Comparison of ENCODE assay signal across 1 cellular context in the genomic region with DNA sequence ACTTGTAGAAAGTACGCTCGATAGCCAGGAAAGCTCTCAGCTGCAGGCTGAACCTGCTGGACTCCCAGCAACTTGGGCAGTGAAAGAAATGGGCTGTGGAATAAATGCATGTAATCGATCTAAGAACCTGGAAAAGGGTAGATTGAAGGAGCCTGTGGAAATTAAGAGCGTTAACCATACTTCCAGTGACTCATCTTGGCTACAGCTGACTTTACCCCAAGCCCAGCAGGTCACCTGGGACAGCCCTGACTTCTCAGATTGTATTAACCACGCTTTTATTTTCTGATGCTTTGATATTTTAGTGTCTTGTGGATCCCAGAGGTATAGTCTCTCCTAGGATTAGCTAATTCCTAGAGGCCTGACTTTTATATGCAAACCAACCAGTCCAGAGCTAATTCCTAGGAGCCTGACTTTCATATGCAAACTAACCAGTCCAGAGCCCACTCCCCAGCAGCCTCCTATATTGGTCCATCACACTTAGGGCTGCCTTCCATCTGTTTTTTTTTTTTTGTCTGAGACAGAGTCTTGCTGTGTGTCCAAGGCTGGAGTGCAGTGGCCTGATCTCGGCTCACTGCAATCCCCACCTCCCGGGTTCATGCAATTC.
TF ChIP-seq lines count a peak whose summit lies in the region.

No MANE protein-coding gene starts in this region.

TF ChIP-seq in endothelial cell of umbilical vein, 7 proteins besides CTCF, POLR2A, EP300 and RAD21 (continued from another document):
- no peak for TF ChIP-seq POLR2AphosphoS5 (IDR thresholded peaks at IDR 0.05; ENCODE audit: insufficient read depth, low read depth, low read length)
- no peak for TF ChIP-seq JUN (IDR thresholded peaks at IDR 0.05; ENCODE audit: borderline replicate concordance, insufficient read depth, insufficient read length, low read depth)
- TF ChIP-seq MYC (IDR thresholded peaks at IDR 0.05; ENCODE audit: low read depth, low read length): no peak
- no peak for TF ChIP-seq EZH2 (IDR thresholded peaks at IDR 0.05; ENCODE audit: borderline replicate concordance, low read depth, low read length, severe bottlenecking)
- TF ChIP-seq GATA2 (IDR thresholded peaks at IDR 0.05; ENCODE audit: insufficient read depth, insufficient read length, low read depth, low read length): no peak
- TF ChIP-seq, protein P1, sequence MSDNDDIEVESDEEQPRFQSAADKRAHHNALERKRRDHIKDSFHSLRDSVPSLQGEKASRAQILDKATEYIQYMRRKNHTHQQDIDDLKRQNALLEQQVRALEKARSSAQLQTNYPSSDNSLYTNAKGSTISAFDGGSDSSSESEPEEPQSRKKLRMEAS (IDR thresholded peaks at IDR 0.05; ENCODE audit: insufficient read depth, insufficient read length): no peak
